In the genomic region with DNA sequence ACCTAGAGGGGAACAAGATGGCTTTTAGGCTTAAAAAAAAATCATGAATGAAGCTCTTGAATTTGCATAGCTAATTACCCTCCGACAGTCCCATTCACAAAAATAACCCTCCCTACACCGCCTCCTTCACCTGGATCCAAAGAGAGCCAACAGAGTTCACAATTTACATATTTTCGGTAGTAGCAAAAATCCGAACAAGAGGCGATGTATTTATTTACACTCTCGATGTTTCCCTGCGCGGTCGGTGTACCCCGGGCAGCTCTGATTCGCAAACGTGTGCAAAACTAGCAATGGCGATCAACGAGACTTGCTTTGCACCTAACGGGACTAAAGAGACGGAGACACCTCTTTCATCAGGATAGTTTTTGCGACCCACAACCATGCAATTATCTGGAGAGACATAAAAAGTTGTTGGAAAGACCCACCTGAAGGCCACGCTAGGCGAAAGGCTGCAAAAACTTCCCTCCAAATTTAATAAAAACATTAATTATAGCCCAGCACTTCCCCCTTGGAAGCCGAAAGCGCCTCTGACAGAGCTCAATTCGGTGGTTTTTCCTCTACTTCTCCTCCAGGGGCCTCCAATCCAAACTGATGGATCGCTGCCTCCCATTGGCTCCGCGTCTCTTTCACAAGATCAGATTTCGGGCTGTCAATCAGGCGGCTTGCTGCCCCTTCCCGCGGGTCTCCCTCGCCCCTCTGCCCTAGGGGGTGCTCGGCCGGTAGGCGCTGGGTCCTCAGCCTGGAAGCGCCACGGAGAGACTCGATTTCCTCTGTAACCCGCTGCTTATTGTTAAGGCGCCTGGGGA, we compare ENCODE assay signal across 8 cellular contexts. TPM values are rescaled to one million over a fixed set of nuclear protein-coding genes. Genes with fewer than 3 reads are reported as not detected.
DNase-seq lines count a peak whose midpoint lies in the region; FAIRE-seq and TF ChIP-seq lines count a peak whose summit lies in the region.

ETV1 (minus strand) TSS at position 529 of the 806 bp plus-strand sequence. CDS start 614 bp downstream, outside the sequence.

- H3K27ac ChIP-seq in BLaER1 treated with 17β-estradiol and CSF1 and Interleukin-3, amounts not matched to agents 10 nM and 100 nM = peak within 1 kb of the TSS; percentile 70 to 95 (median 86)
- H3K27ac ChIP-seq in OCI-LY1 (ENCODE audit: low read depth, low read length, poor library complexity, severe bottlenecking) (no peak within 1 kb of the TSS), keratinocyte (ENCODE audit: control insufficient read depth, insufficient read depth, low read length) (peak within 1 kb of the TSS; percentile 62), smooth muscle cell (ENCODE audit: low read depth) (peak within 1 kb of the TSS; percentile 99)

- peak within 1 kb of the TSS; percentile 59 to 80 (median 74) for H3K4me3 ChIP-seq in BLaER1 treated with 17β-estradiol and CSF1 and Interleukin-3, amounts not matched to agents 10 nM and 100 nM
- H3K4me3 ChIP-seq in OCI-LY1 (ENCODE audit: low read depth, low read length, poor library complexity, severe bottlenecking) = no peak within 1 kb of the TSS
- peak within 1 kb of the TSS; percentile 87 for H3K4me3 ChIP-seq in choroid plexus epithelial cell (ENCODE audit: low read depth, low read length)
- H3K4me3 ChIP-seq in keratinocyte (ENCODE audit: control insufficient read depth in 2 of 3, extremely low read depth in 1 of 3, insufficient read depth in 2 of 3, low read depth in 1 of 3, low read length in 3 of 3) = peak within 1 kb of the TSS; percentile 55 to 94 (median 89)
- peak within 1 kb of the TSS; percentile 77 for H3K4me3 ChIP-seq in smooth muscle cell

- peak within 1 kb of the TSS; percentile 75 to 92 (median 84) for H3K9ac ChIP-seq in BLaER1 treated with 17β-estradiol and CSF1 and Interleukin-3, amounts not matched to agents 10 nM and 100 nM
- H3K9ac ChIP-seq in OCI-LY1 (ENCODE audit: low read length) = no peak within 1 kb of the TSS
- peak within 1 kb of the TSS; percentile 73 for H3K9ac ChIP-seq in keratinocyte (ENCODE audit: control insufficient read depth, extremely low read depth, insufficient read depth, low read length)
- H3K9ac ChIP-seq in smooth muscle cell (ENCODE audit: low read depth) = peak within 1 kb of the TSS; percentile 79

- no peaks in the 10 kb centered on the region for H3K36me3 ChIP-seq in BLaER1 treated with 17β-estradiol and CSF1 and Interleukin-3, amounts not matched to agents 10 nM and 100 nM
- H3K36me3 ChIP-seq in OCI-LY1 (ENCODE audit: insufficient read depth, low read length) (no peaks in the 10 kb centered on the region), keratinocyte (ENCODE audit: control insufficient read depth in 2 of 2, extremely low read depth in 1 of 2, insufficient read depth in 2 of 2, low read length in 2 of 2) (no peaks in the 10 kb centered on the region), smooth muscle cell (ENCODE audit: low read depth) (no peaks in the 10 kb centered on the region)

- peak within 1 kb of the TSS; percentile 82 to 97 (median 94) for H3K4me2 ChIP-seq in BLaER1 treated with 17β-estradiol and CSF1 and Interleukin-3, amounts not matched to agents 10 nM and 100 nM
- H3K4me2 ChIP-seq in OCI-LY1 (ENCODE audit: low read length) (no peak within 1 kb of the TSS), keratinocyte (ENCODE audit: control insufficient read depth, extremely low read depth, insufficient read depth, low read depth, low read length) (peak within 1 kb of the TSS; percentile 98), smooth muscle cell (peak within 1 kb of the TSS; percentile 96)

- no peaks in the 10 kb centered on the region for H3K9me2 ChIP-seq in OCI-LY1 (ENCODE audit: low read depth, low read length)

- DNase-seq in HTR-8/SVneo (ENCODE audit: insufficient read length, low spot score) = peak; percentile 65
- DNase-seq in choroid plexus epithelial cell (ENCODE audit: low read depth) = peak; percentile 86
- peak; percentile 13 for DNase-seq in keratinocyte (ENCODE audit: low read depth, low spot score)
- DNase-seq in smooth muscle cell (lab: John Stamatoyannopoulos, UW; ENCODE audit: unreplicated experiment) = peak; percentile 15
- DNase-seq in GM19238 (ENCODE audit: insufficient read length, low spot score) = no peak
- DNase-seq in stimulated activated CD4-positive, alpha-beta T cell treated with anti-CD3 and anti-CD28 coated beads, Interleukin-2, amount 100 ng/mL, for 48 hours = no peak

- FAIRE-seq in HTR-8/SVneo (lab: Jason Lieb, UNC) (no peak), keratinocyte (lab: Jason Lieb, UNC) (peak; percentile 52)

- TF ChIP-seq CTCF in OCI-LY1 (IDR thresholded peaks at IDR 0.05; ENCODE audit: low read length) (no peak), choroid plexus epithelial cell (conservative IDR thresholded peaks at IDR 0.05; ENCODE audit: low read depth, low read length) (peak; percentile 62), keratinocyte (optimal IDR thresholded peaks at IDR 0.05 in 1 of 3, IDR thresholded peaks at IDR 0.05 in 1 of 3, conservative IDR thresholded peaks at IDR 0.05 in 1 of 3; ENCODE audit: extremely low read depth in 1 of 3, insufficient read depth in 2 of 3, low read length in 3 of 3) (peak; percentile 44 to 45 (median 44)), smooth muscle cell (IDR thresholded peaks at IDR 0.05; ENCODE audit: borderline replicate concordance, insufficient read depth, poor library complexity, severe bottlenecking) (peak; percentile 12)

- H3K9me1 ChIP-seq in keratinocyte (ENCODE audit: control insufficient read depth, extremely low read depth, insufficient read depth, low read length) = no peaks in the 10 kb centered on the region

- H3K27me3 ChIP-seq in BLaER1 treated with 17β-estradiol and CSF1 and Interleukin-3, amounts not matched to agents 10 nM and 100 nM = no peaks in the 10 kb centered on the region
- H3K27me3 ChIP-seq in OCI-LY1 (ENCODE audit: insufficient read depth, low read length) (no peaks in the 10 kb centered on the region), keratinocyte (ENCODE audit: control insufficient read depth, extremely low read depth, insufficient read depth, low read length) (no peaks in the 10 kb centered on the region), smooth muscle cell (ENCODE audit: low read depth) (no peaks in the 10 kb centered on the region)

- H3K4me1 ChIP-seq in BLaER1 treated with 17β-estradiol and CSF1 and Interleukin-3, amounts not matched to agents 10 nM and 100 nM = peaks cover 17 to 24% (median 21%) of the 10 kb centered on the region in 10 experiments
- peaks cover 35% of the 10 kb centered on the region for H3K4me1 ChIP-seq in OCI-LY1 (ENCODE audit: insufficient read depth, low read length, severe bottlenecking)
- peaks cover 13% of the 10 kb centered on the region for H3K4me1 ChIP-seq in keratinocyte (ENCODE audit: control insufficient read depth, extremely low read depth, insufficient read depth, low read length)
- peaks cover 52% of the 10 kb centered on the region for H3K4me1 ChIP-seq in smooth muscle cell (ENCODE audit: low read depth)

- no peaks in the 10 kb centered on the region for H4K20me1 ChIP-seq in BLaER1 treated with 17β-estradiol and CSF1 and Interleukin-3, amounts not matched to agents 10 nM and 100 nM
- no peaks in the 10 kb centered on the region for H4K20me1 ChIP-seq in OCI-LY1 (ENCODE audit: insufficient read depth, low read length)
- H4K20me1 ChIP-seq in keratinocyte (ENCODE audit: control insufficient read depth, extremely low read depth, insufficient read depth, low read length) = no peaks in the 10 kb centered on the region
- H4K20me1 ChIP-seq in smooth muscle cell (ENCODE audit: low read depth) = no peaks in the 10 kb centered on the region

- dilution Hi-C loops in keratinocyte (cut with MboI; ENCODE audit: extremely low pct_ligation_motif_present, low sequenced_read_pairs) = no loop called here

- H2AFZ ChIP-seq in OCI-LY1 (ENCODE audit: low read length) = peak within 1 kb of the TSS; percentile 56; the same call in 1 of the 2 replicates
- peak within 1 kb of the TSS; percentile 91 for H2AFZ ChIP-seq in keratinocyte (ENCODE audit: control insufficient read depth, low read length)
- H2AFZ ChIP-seq in smooth muscle cell (ENCODE audit: low read depth) = peak within 1 kb of the TSS; percentile 93

- H3K79me2 ChIP-seq in OCI-LY1 (ENCODE audit: insufficient read depth, low read length) (no peaks in the 10 kb centered on the region), keratinocyte (ENCODE audit: control insufficient read depth, insufficient read depth, low read length) (no peaks in the 10 kb centered on the region), smooth muscle cell (ENCODE audit: low read depth) (peaks cover 33% of the 10 kb centered on the region)

- no peaks in the 10 kb centered on the region for H3K9me3 ChIP-seq in BLaER1 treated with 17β-estradiol and CSF1 and Interleukin-3, amounts not matched to agents 10 nM and 100 nM (replicated peaks in 1 of 11)
- H3K9me3 ChIP-seq in OCI-LY1 (ENCODE audit: low read length) (peaks cover 22% of the 10 kb centered on the region), keratinocyte (ENCODE audit: control insufficient read depth, low read depth, low read length) (no peaks in the 10 kb centered on the region), smooth muscle cell (replicated peaks; ENCODE audit: low read depth) (no peaks in the 10 kb centered on the region)

- under 1% methylated on average over 38 of the region's 38 CpGs for WGBS in smooth muscle cell (ENCODE audit: low lambda C conversion rate)

- no peaks in the 10 kb centered on the region for H3F3A ChIP-seq in OCI-LY1 (ENCODE audit: insufficient read depth, low read length)
- H3F3A ChIP-seq in smooth muscle cell (ENCODE audit: low read depth) = peaks cover 12% of the 10 kb centered on the region

RNA-seq across cellular contexts. Expression of gene ETV1, which starts in this region (rescaled TPM):
- polyA plus RNA-seq in keratinocyte = 2.1 to 6.5 TPM (median 5.0 TPM) in 3 replicates
- polyA plus RNA-seq in keratinocyte (2011; ENCODE audit: low read depth) = not detected
- 2.3 and 3.2 TPM in 2 replicates for polyA plus RNA-seq in keratinocyte (2011; cell fraction: cytosol; rRNA removed)
- polyA plus RNA-seq in keratinocyte (2011; cell fraction: nucleus; rRNA removed) = 3.5 and 3.6 TPM in 2 replicates
- 0.06 and 3.0 TPM in 2 replicates for polyA plus RNA-seq in keratinocyte (2012; ENCODE audit: low replicate concordance)
- polyA minus RNA-seq in keratinocyte = 2.6 to 7.8 TPM (median 5.4 TPM) in 3 replicates
- 4.8 TPM for polyA minus RNA-seq in keratinocyte (2011; cell fraction: cytosol; rRNA and poly(A)+ RNA removed)
- polyA minus RNA-seq in keratinocyte (2011; cell fraction: nucleus; rRNA and poly(A)+ RNA removed) = 0.42 and 2.9 TPM in 2 replicates
- 27.8 and 37.5 TPM in 2 replicates for total RNA-seq in smooth muscle cell
- polyA plus RNA-seq in smooth muscle cell = 18.2 and 24.3 TPM in 2 replicates

Comparison
In these comparisons a context has a peak if more than half of its experiments do, and no peak if none do; other contexts are left out.
1. DNase-seq: peak in HTR-8/SVneo (single experiment), choroid plexus epithelial cell (single experiment), keratinocyte (single experiment) and smooth muscle cell (single experiment); none in GM19238 (single experiment) and stimulated activated CD4-positive, alpha-beta T cell treated with anti-CD3 and anti-CD28 coated beads, Interleukin-2, amount 100 ng/mL, for 48 hours (0 of 2).
2. Peak in every context shown above with its lines, with median percentiles within 50 percentile points of each other: H2AFZ ChIP-seq.